ENCODE assay signal across 14 cellular contexts in the genomic region with DNA sequence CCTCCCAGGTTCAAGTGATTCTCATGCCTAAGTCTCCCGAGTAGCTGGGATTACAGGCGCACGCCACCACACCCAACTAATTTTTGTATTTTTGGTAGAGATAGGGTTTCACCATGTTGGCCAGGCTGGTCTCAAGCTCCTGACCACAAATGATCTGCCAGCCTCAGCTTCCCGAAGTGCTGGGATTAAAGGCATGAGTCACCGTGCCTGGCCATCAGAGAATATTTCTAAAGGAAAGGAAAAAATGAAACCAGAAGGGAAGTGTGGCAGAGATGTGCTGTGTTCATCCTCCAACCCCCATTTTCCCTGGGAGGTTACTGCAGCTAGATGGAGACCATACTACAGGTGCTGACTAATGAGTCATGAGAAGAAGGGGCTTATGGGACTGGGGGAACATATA.
"Had no signal": no experiment of that assay in that cellular context is flagged by ENCODE, and none has a peak within 500 bp of the region (broad histone marks: within the 10 kb centered on the region; RNA-seq: fewer than 3 reads in every experiment).

No MANE protein-coding gene starts in this region.

- ATAC-seq: activated naive CD4-positive, alpha-beta T cell treated with anti-CD3 and anti-CD28 coated beads, Interleukin-2, amount 50 U/mL, for 72 hours; body of pancreas; esophagus mucosa; lower lobe of right lung; naive thymus-derived CD8-positive, alpha-beta T cell had no signal

- H3K4me3 ChIP-seq: body of pancreas, lower lobe of right lung, upper lobe of left lung had no signal

- DNase-seq: amniotic stem cell; body of pancreas; cerebellar nuclear complex; endodermal cell; kidney glomerular epithelial cell; lower lobe of right lung; naive thymus-derived CD8-positive, alpha-beta T cell; posterior cingulate gyrus; stimulated activated CD4-positive, alpha-beta T cell treated with anti-CD3 and anti-CD28 coated beads, Interleukin-15, amount 100 ng/mL, for 24 hours; stimulated activated CD4-positive, alpha-beta T cell treated with anti-CD3 and anti-CD28 coated beads, Interleukin-4, amount 100 ng/mL, for 24 hours; T-helper 2 cell; upper lobe of left lung had no signal
